ENCODE assay signal across 27 cellular contexts in genomic region chr22:45053571-45053970, GRCh38. TPM values are rescaled to one million over a fixed set of nuclear protein-coding genes. Genes with fewer than 3 reads are reported as not detected.
"Had no signal": no experiment of that assay in that cellular context is flagged by ENCODE, and none has a peak within 500 bp of the region (broad histone marks: within the 10 kb centered on the region; RNA-seq: fewer than 3 reads in every experiment).

No MANE protein-coding gene starts in this region.

- DNase-seq: dorsolateral prefrontal cortex; effector CD4-positive, alpha-beta T cell; foreskin fibroblast; mesenchymal stem cell; midbrain; naive thymus-derived CD4-positive, alpha-beta T cell; nucleus accumbens; psoas muscle; right cardiac atrium; spleen; stimulated activated CD4-positive, alpha-beta T cell treated with anti-CD3 and anti-CD28 coated beads, Interleukin-4, amount 100 ng/mL, for 4 hours; stimulated activated naive CD8-positive, alpha-beta T cell treated with anti-CD3 and anti-CD28 coated beads, Interleukin-15, Interleukin-2, amounts not matched to agents 100 U/mL and 50 U/mL, for 24 hours; substantia nigra; testis; tibial artery had no signal

- H3K36me3 Mint-ChIP-seq: naive thymus-derived CD4-positive, alpha-beta T cell; stimulated activated memory B cell treated with anti-CD40 and anti-IgM and Interleukin-4, amounts not matched to agents 10 μg/mL and 1 μg/mL and 100 μg/mL, for 72 hours; type B pancreatic cell had no signal

- H3K4me3 Mint-ChIP-seq: naive thymus-derived CD4-positive, alpha-beta T cell; nephron; stimulated activated memory B cell treated with anti-CD40 and anti-IgM and Interleukin-4, amounts not matched to agents 10 μg/mL and 1 μg/mL and 100 μg/mL, for 72 hours; type B pancreatic cell had no signal

- H3K4me1 Mint-ChIP-seq: stimulated activated memory B cell treated with anti-CD40 and anti-IgM and Interleukin-4, amounts not matched to agents 10 μg/mL and 1 μg/mL and 100 μg/mL, for 72 hours had no signal

- H3K27me3 ChIP-seq: testis had no signal

- H3K4me1 ChIP-seq: gastroesophageal sphincter, heart left ventricle, psoas muscle, spleen, testis, tibial artery had no signal

- H3K9me3 Mint-ChIP-seq: naive thymus-derived CD4-positive, alpha-beta T cell; nephron; stimulated activated memory B cell treated with anti-CD40 and anti-IgM and Interleukin-4, amounts not matched to agents 10 μg/mL and 1 μg/mL and 100 μg/mL, for 72 hours; type B pancreatic cell had no signal

- H3K27ac ChIP-seq: dorsolateral prefrontal cortex, epithelial cell of prostate, gastroesophageal sphincter, heart left ventricle, hepatocyte, psoas muscle, skin epidermis, spleen, testis, tibial artery had no signal

- H3K9me3 ChIP-seq: gastroesophageal sphincter, heart left ventricle, psoas muscle, spleen, testis, tibial artery had no signal

- H3K36me3 ChIP-seq: gastroesophageal sphincter, heart left ventricle, spleen, tibial artery had no signal

- H3K4me3 ChIP-seq: dorsolateral prefrontal cortex, gastroesophageal sphincter, heart left ventricle, hepatocyte, psoas muscle, skin epidermis, spleen, testis, tibial artery had no signal

- H3K27ac Mint-ChIP-seq: naive thymus-derived CD4-positive, alpha-beta T cell; stimulated activated memory B cell treated with anti-CD40 and anti-IgM and Interleukin-4, amounts not matched to agents 10 μg/mL and 1 μg/mL and 100 μg/mL, for 72 hours; type B pancreatic cell had no signal

- ATAC-seq: esophagus mucosa; gastroesophageal sphincter; heart left ventricle; left lobe of liver; naive thymus-derived CD4-positive, alpha-beta T cell; psoas muscle; right cardiac atrium; stimulated activated memory B cell treated with anti-CD40 and anti-IgM and Interleukin-4, amounts not matched to agents 10 μg/mL and 1 μg/mL and 100 μg/mL, for 72 hours; stimulated activated naive CD8-positive, alpha-beta T cell treated with anti-CD3 and anti-CD28 coated beads, Interleukin-15, Interleukin-2, amounts not matched to agents 100 U/mL and 50 U/mL, for 24 hours had no signal

RNA-seq across cellular contexts. Expression of gene PHF21B, which starts 43.8 kb away (rescaled TPM):
- total RNA-seq: esophagus mucosa; left lobe of liver; lung microvascular endothelial cell; naive thymus-derived CD4-positive, alpha-beta T cell; renal cortical epithelial cell had no signal
